Comparison of ENCODE assay signal across 7 cellular contexts in genomic region chr12:10336196-10336595, GRCh38. TPM values are rescaled to one million over a fixed set of nuclear protein-coding genes. Genes with fewer than 3 reads are reported as not detected.
"Had no signal": no experiment of that assay in that cellular context is flagged by ENCODE, and none has a peak within 500 bp of the region (broad histone marks: within the 10 kb centered on the region; RNA-seq: fewer than 3 reads in every experiment).

No MANE protein-coding gene starts in this region.

RNA-seq across cellular contexts. Expression of gene KLRD1, which starts 28.5 kb away (rescaled TPM):
- polyA plus RNA-seq: mammary epithelial cell had no signal

RNA-seq across cellular contexts. Expression of gene KLRK1, which starts 53.6 kb away (rescaled TPM):
- total RNA-seq: hepatocyte, mammary epithelial cell, mesothelial cell of epicardium, occipital lobe, pulmonary artery endothelial cell, renal cortical epithelial cell had no signal
- polyA plus RNA-seq: keratinocyte, mammary epithelial cell had no signal
